15 cellular contexts compared by ENCODE assay signal in genomic region chr11:123330948-123331347, GRCh38.
DNase-seq lines count a peak whose midpoint lies in the region; ATAC-seq and TF ChIP-seq lines count a peak whose summit lies in the region.
"Had no signal": no experiment of that assay in that cellular context is flagged by ENCODE, and none has a peak within 500 bp of the region (broad histone marks: within the 10 kb centered on the region; RNA-seq: fewer than 3 reads in every experiment).

No MANE protein-coding gene starts in this region.

- H3K4me3 ChIP-seq in breast epithelium (no peak overlapping the region), adrenal gland (no peak overlapping the region), right atrium auricular region (no peak overlapping the region)
- H3K4me3 ChIP-seq: HAP-1, SJSA1 had no signal

- CTCF ChIA-PET in MCF 10A (lab: Yijun Ruan, JAX): no interaction called here

- H3K4me1 Mint-ChIP-seq in MCF 10A (ENCODE audit: insufficient read depth, unreplicated experiment): no peaks in the 10 kb centered on the region

- TF ChIP-seq POLR2A in breast epithelium (IDR thresholded peaks at IDR 0.05): no peak
- TF ChIP-seq POLR2A in adrenal gland (IDR thresholded peaks at IDR 0.05): no peak

- TF ChIP-seq CTCF in breast epithelium (IDR thresholded peaks at IDR 0.05) (no peak), MCF 10A (IDR thresholded peaks at IDR 0.05; ENCODE audit: unreplicated experiment) (no peak), adrenal gland (IDR thresholded peaks at IDR 0.05) (peak in 2 of 6 experiments; percentile 9 to 19), right atrium auricular region (IDR thresholded peaks at IDR 0.05) (no peak)

- no peak overlapping the region for H3K27ac Mint-ChIP-seq in MCF 10A (ENCODE audit: low read depth, unreplicated experiment)
- H3K27ac Mint-ChIP-seq: CD14-positive monocyte had no signal

- H3K27ac ChIP-seq in breast epithelium: peak overlapping the region; percentile 63 to 68
- no peak overlapping the region for H3K27ac ChIP-seq in adrenal gland
- H3K27ac ChIP-seq in right atrium auricular region: peak overlapping the region; percentile 21 to 45
- H3K27ac ChIP-seq: SJSA1 had no signal

- ATAC-seq in GM18870 (IDR thresholded peaks at IDR 0.05; ENCODE audit: unreplicated experiment): no peak

- no peaks in the 10 kb centered on the region for H3K36me3 Mint-ChIP-seq in MCF 10A (ENCODE audit: insufficient read depth, unreplicated experiment)
- H3K36me3 Mint-ChIP-seq: CD14-positive monocyte had no signal

- intact Hi-C loops in breast epithelium (cut with DNase I; ENCODE audit: low total_unique reads): no loop called here
- intact Hi-C loops in MCF 10A (cut with micrococcal nuclease): no loop called here
- intact Hi-C loops in adrenal gland (cut with DNase I): no loop called here

- 31 to 39% (median 37%) methylated on average over 2 of the region's 2 CpGs for WGBS in adrenal gland, 4 donors

- no TSS peak for BruUV-seq in MCF 10A (replicated peaks; lab: Mats Ljungman, UMichigan)

- H3K4me1 ChIP-seq in breast epithelium (no peaks in the 10 kb centered on the region), adrenal gland (replicated peaks in 1 of 2) (peaks cover 14 to 20% of the 10 kb centered on the region in 2 donors), right atrium auricular region (peaks cover 0 to 19% of the 10 kb centered on the region in 2 donors)
- H3K4me1 ChIP-seq: SJSA1 had no signal

- H3K4me3 Mint-ChIP-seq in MCF 10A (ENCODE audit: unreplicated experiment): no peak overlapping the region
- H3K4me3 Mint-ChIP-seq: CD14-positive monocyte had no signal

- H3K36me3 ChIP-seq in breast epithelium (no peaks in the 10 kb centered on the region), adrenal gland (replicated peaks in 1 of 2) (no peaks in the 10 kb centered on the region), right atrium auricular region (no peaks in the 10 kb centered on the region)
- H3K36me3 ChIP-seq: HAP-1, SJSA1 had no signal

- no peaks in the 10 kb centered on the region for H3K9me3 Mint-ChIP-seq in MCF 10A (ENCODE audit: unreplicated experiment)

- POLR2A ChIA-PET in MCF 10A (lab: Yijun Ruan, JAX): interaction anchor here (1.3 kb wide), 1 partner anchor 14 kb away, joined by 3 read pairs; no protein-coding TSS in a partner anchor

- DNase-seq in breast epithelium (ENCODE audit: low spot score in 2 of 2) (no peak), MCF 10A (ENCODE audit: unreplicated experiment) (no peak), adrenal gland (peak in 4 of 7 donors; percentile 40 to 69 (median 50)), right atrium auricular region (ENCODE audit: low spot score) (no peak), NCI-H2081 (lab: John Stamatoyannopoulos, UW) (no peak), AML-193 (lab: John Stamatoyannopoulos, UW) (no peak), SKM-1 (lab: John Stamatoyannopoulos, UW; ENCODE audit: unreplicated experiment) (no peak)
- DNase-seq: COR-L47, EL, NCI-H1048, NCI-H2107 had no signal

- no peaks in the 10 kb centered on the region for H3K9me3 ChIP-seq in breast epithelium
- no peaks in the 10 kb centered on the region for H3K9me3 ChIP-seq in adrenal gland (replicated peaks in 1 of 3)
- no peaks in the 10 kb centered on the region for H3K9me3 ChIP-seq in right atrium auricular region
- H3K9me3 ChIP-seq: HAP-1, SJSA1 had no signal

- H3K27me3 Mint-ChIP-seq in MCF 10A (ENCODE audit: insufficient read depth, unreplicated experiment): peaks cover 33% of the 10 kb centered on the region

- H3K27me3 ChIP-seq in breast epithelium: no peaks in the 10 kb centered on the region
- no peaks in the 10 kb centered on the region for H3K27me3 ChIP-seq in adrenal gland
- no peaks in the 10 kb centered on the region for H3K27me3 ChIP-seq in right atrium auricular region
- H3K27me3 ChIP-seq: SJSA1 had no signal

Comparison
In these comparisons a context has a peak if more than half of its experiments do, and no peak if none do; other contexts are left out.
1. DNase-seq: peak in adrenal gland (4 of 7); none in breast epithelium (0 of 2), MCF 10A (single experiment), right atrium auricular region (single experiment), NCI-H2081 (0 of 2), AML-193 (0 of 2) and SKM-1 (single experiment).
2. H3K27ac ChIP-seq: peak in breast epithelium (2 of 2) and right atrium auricular region (2 of 2); none in adrenal gland (0 of 5).